ENCODE assay signal across 32 cellular contexts in genomic region chr4:7372673-7373072, GRCh38.
"Had no signal": no experiment of that assay in that cellular context is flagged by ENCODE, and none has a peak within 500 bp of the region (broad histone marks: within the 10 kb centered on the region; RNA-seq: fewer than 3 reads in every experiment).

No MANE protein-coding gene starts in this region.

- H3K36me3 ChIP-seq: brain microvascular endothelial cell had no signal

- DNase-seq: activated B cell treated with CpG ODN at 0.5 μM for 24 hours; activated CD4-positive, alpha-beta memory T cell treated with anti-CD3 and anti-CD28 coated beads for 36 hours; activated CD4-positive, alpha-beta T cell treated with anti-CD3 and anti-CD28 coated beads for 4 hours; activated CD4-positive, alpha-beta T cell treated with anti-CD3 and anti-CD28 coated beads, Interleukin-2, amount 50 U/mL, for 1 hour; activated CD4-positive, CD25-positive, alpha-beta regulatory T cell treated with anti-CD3 and anti-CD28 coated beads, Interleukin-2, amount 50 U/mL, for 72 hours; activated CD8-positive, alpha-beta memory T cell treated with anti-CD3 and anti-CD28 coated beads, Interleukin-2, amount 50 U/mL, for 4 hours; activated gamma-delta T cell treated with Interleukin-2 at 50 U/mL for 16 hours; activated naive CD4-positive, alpha-beta T cell treated with anti-CD3 and anti-CD28 coated beads, Interleukin-2, amount 10 ng/mL, durations not matched to agents 7 days and 5 days; activated naive CD8-positive, alpha-beta T cell treated with anti-CD3 and anti-CD28 coated beads, Interleukin-2, amount 50 U/mL, for 24 hours; activated T-cell treated with anti-CD3 and anti-CD28 coated beads for 4 hours; activated T-cell treated with anti-CD3 and anti-CD28 coated beads, Interleukin-2, amount 50 U/mL, for 4 hours; anterior cingulate cortex; brain microvascular endothelial cell; central memory CD4-positive, alpha-beta T cell; Karpas-422; KBM-7; NCI-H1105; NCI-H1417 treated with DMSO at 0.1 percent for 48 hours; NCI-H1930; NCI-H2081 treated with DMSO at 0.1 percent for 48 hours; NCI-H226; NCI-H446 treated with DMSO at 0.1 percent for 48 hours; NCI-H524; NCI-H69; Right ventricle myocardium superior; RPMI8226; SW 1271; T-helper 1 cell; T-helper 2 cell; T-helper 9 cell had no signal

- ATAC-seq: activated naive CD8-positive, alpha-beta T cell treated with anti-CD3 and anti-CD28 coated beads, Interleukin-2, amount 50 U/mL, for 24 hours; activated T-cell treated with anti-CD3 and anti-CD28 coated beads, Interleukin-2, amount 50 U/mL, for 4 hours; Panc1 had no signal

- H3K27ac ChIP-seq: brain microvascular endothelial cell, VCaP had no signal
